9 cellular contexts compared by ENCODE assay signal in the genomic region with DNA sequence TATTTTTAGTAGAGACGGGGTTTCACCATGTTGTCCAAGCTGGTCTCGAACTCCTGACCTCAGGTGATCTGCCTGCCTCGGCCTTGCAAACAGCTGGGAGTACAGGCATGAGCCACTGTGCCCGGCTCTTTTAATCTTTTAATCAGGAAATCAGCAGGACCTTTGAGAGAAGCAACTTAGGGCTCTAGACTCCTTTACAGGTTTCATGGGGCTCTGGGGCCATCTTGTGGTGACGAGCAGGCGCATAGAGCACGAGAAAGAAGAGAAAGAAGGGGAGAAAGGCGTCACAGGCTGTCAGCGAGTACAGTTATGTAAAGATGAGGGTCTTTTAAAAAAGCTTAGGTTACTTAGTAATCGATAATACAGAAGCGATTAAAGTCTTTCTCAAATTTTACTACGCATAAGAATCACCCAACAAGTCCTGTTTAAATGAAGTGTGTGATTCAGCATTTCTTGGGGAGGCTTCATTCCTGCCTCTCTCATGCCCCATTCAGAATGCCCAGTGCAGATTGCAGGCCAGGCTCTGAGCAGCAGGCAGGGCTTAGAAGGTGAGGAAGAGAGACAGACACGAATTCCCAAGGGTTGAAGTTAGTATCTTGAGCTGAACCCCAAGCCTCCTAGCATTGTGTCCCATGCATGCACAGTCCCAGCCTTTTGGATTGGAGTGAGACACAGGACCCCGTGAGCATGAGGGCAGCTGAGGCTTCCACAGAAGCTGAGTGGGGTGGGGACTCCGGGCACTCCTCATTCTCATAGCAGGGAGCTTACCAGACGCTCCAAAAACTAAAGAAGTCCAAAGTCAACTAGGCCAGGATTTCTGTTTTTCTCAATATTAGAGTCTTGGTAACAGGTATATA. TPM values are rescaled to one million over a fixed set of nuclear protein-coding genes. Genes with fewer than 3 reads are reported as not detected.
DNase-seq lines count a peak whose midpoint lies in the region; ATAC-seq and TF ChIP-seq lines count a peak whose summit lies in the region.
"Had no signal": no experiment of that assay in that cellular context is flagged by ENCODE, and none has a peak within 500 bp of the region (broad histone marks: within the 10 kb centered on the region; RNA-seq: fewer than 3 reads in every experiment).

No MANE protein-coding gene starts in this region.

- TF ChIP-seq EP300 in esophagus muscularis mucosa (IDR thresholded peaks at IDR 0.05) = no peak

- intact Hi-C loops in esophagus muscularis mucosa (cut with DNase I) = loop anchor here (5.0 kb wide), 2 partner anchors 116 to 206 kb away; no protein-coding TSS in a partner anchor

- peaks cover 0 to 4% (median 1%) of the 10 kb centered on the region in 4 donors for H3K4me1 Mint-ChIP-seq in CD4-positive, CD25-positive, alpha-beta regulatory T cell
- peaks cover 6 to 17% (median 8%) of the 10 kb centered on the region in 3 donors for H3K4me1 Mint-ChIP-seq in naive B cell
- peaks cover 13% of the 10 kb centered on the region for H3K4me1 Mint-ChIP-seq in type B pancreatic cell (ENCODE audit: unreplicated experiment)

- TF ChIP-seq CTCF in esophagus muscularis mucosa (IDR thresholded peaks at IDR 0.05) = peak; percentile 71 to 92 (median 76)
- peak; percentile 88 for TF ChIP-seq CTCF in type B pancreatic cell (conservative IDR thresholded peaks at IDR 0.05)

- H3K27me3 Mint-ChIP-seq in CD4-positive, CD25-positive, alpha-beta regulatory T cell = peaks cover 30% of the 10 kb centered on the region
- peaks cover 5 to 37% (median 28%) of the 10 kb centered on the region in 3 donors for H3K27me3 Mint-ChIP-seq in naive B cell
- H3K27me3 Mint-ChIP-seq in type B pancreatic cell = peaks cover 10% of the 10 kb centered on the region

- H3K27me3 ChIP-seq in CD4-positive, CD25-positive, alpha-beta regulatory T cell (ENCODE audit: control insufficient read depth, insufficient read depth, low read length) = no peaks in the 10 kb centered on the region
- no peaks in the 10 kb centered on the region for H3K27me3 ChIP-seq in esophagus muscularis mucosa

- DNase-seq in CD4-positive, CD25-positive, alpha-beta regulatory T cell = peak; percentile 9 to 62 (median 15)
- DNase-seq in NCI-H774 (lab: John Stamatoyannopoulos, UW) = peak; percentile 80
- peak; percentile 37 for DNase-seq in activated CD8-positive, alpha-beta memory T cell treated with anti-CD3 and anti-CD28 coated beads, Interleukin-2, amount 50 U/mL, for 4 hours
- DNase-seq in esophagus muscularis mucosa (ENCODE audit: extremely low spot score) = no peak
- DNase-seq in naive B cell = peak; percentile 51
- no peak for DNase-seq in type B pancreatic cell (ENCODE audit: extremely low spot score, unreplicated experiment)

- no peak overlapping the region for H3K27ac ChIP-seq in CD4-positive, CD25-positive, alpha-beta regulatory T cell (ENCODE audit: insufficient read depth, low read length, poor library complexity, severe bottlenecking)
- peak overlapping the region; percentile 35 to 71 (median 66) for H3K27ac ChIP-seq in esophagus muscularis mucosa (replicated peaks in 1 of 4)

- no peak for ATAC-seq in CD4-positive, CD25-positive, alpha-beta regulatory T cell (ENCODE audit: low read depth in 2 of 2)
- ATAC-seq in GM19043 (IDR thresholded peaks at IDR 0.05; ENCODE audit: low read depth, unreplicated experiment) (peak; percentile 84), HG03442 (IDR thresholded peaks at IDR 0.05; ENCODE audit: unreplicated experiment) (peak; percentile 78), naive B cell (ENCODE audit: low read depth in 2 of 2) (peak; percentile 82 to 87)

- H3K36me3 Mint-ChIP-seq in CD4-positive, CD25-positive, alpha-beta regulatory T cell = no peaks in the 10 kb centered on the region
- H3K36me3 Mint-ChIP-seq in naive B cell (no peaks in the 10 kb centered on the region), type B pancreatic cell (no peaks in the 10 kb centered on the region)

- peaks cover 0 to 4% (median 1%) of the 10 kb centered on the region in 7 donors for H3K9me3 Mint-ChIP-seq in CD4-positive, CD25-positive, alpha-beta regulatory T cell
- H3K9me3 Mint-ChIP-seq in naive B cell (peaks cover 0 to 6% (median 3%) of the 10 kb centered on the region in 7 donors), type B pancreatic cell (no peaks in the 10 kb centered on the region)
- H3K9me3 Mint-ChIP-seq: stimulated activated naive CD8-positive, alpha-beta T cell treated with anti-CD3 and anti-CD28 coated beads, Interleukin-15, Interleukin-2, amounts not matched to agents 100 ng/mL and 50 ng/mL, for 24 hours had no signal

- H3K4me1 ChIP-seq in CD4-positive, CD25-positive, alpha-beta regulatory T cell (ENCODE audit: control insufficient read depth, insufficient read depth, low read length, poor library complexity, severe bottlenecking) = no peaks in the 10 kb centered on the region
- peaks cover 26 to 48% (median 46%) of the 10 kb centered on the region in 4 donors for H3K4me1 ChIP-seq in esophagus muscularis mucosa

- no peak overlapping the region for H3K4me3 ChIP-seq in CD4-positive, CD25-positive, alpha-beta regulatory T cell (ENCODE audit: low read depth, low read length)
- H3K4me3 ChIP-seq in esophagus muscularis mucosa = no peak overlapping the region

- WGBS in esophagus muscularis mucosa = 19% methylated on average over 16 of the region's 16 CpGs

- peaks cover 0 to 3% of the 10 kb centered on the region in 2 experiments for H3K9me3 ChIP-seq in CD4-positive, CD25-positive, alpha-beta regulatory T cell (ENCODE audit: control insufficient read depth in 2 of 2, low read length in 2 of 2)
- H3K9me3 ChIP-seq in esophagus muscularis mucosa = no peaks in the 10 kb centered on the region

- H3K27ac Mint-ChIP-seq in CD4-positive, CD25-positive, alpha-beta regulatory T cell = no peak overlapping the region
- H3K27ac Mint-ChIP-seq in naive B cell (peak overlapping the region in 2 of 6 donors; percentile 42 to 81), type B pancreatic cell (peak overlapping the region; percentile 3)
- H3K27ac Mint-ChIP-seq: stimulated activated naive CD8-positive, alpha-beta T cell treated with anti-CD3 and anti-CD28 coated beads, Interleukin-15, Interleukin-2, amounts not matched to agents 100 ng/mL and 50 ng/mL, for 24 hours had no signal

- no peak overlapping the region for H3K4me3 Mint-ChIP-seq in CD4-positive, CD25-positive, alpha-beta regulatory T cell
- no peak overlapping the region for H3K4me3 Mint-ChIP-seq in naive B cell
- H3K4me3 Mint-ChIP-seq in type B pancreatic cell = no peak overlapping the region
- H3K4me3 Mint-ChIP-seq: stimulated activated naive CD8-positive, alpha-beta T cell treated with anti-CD3 and anti-CD28 coated beads, Interleukin-15, Interleukin-2, amounts not matched to agents 100 ng/mL and 50 ng/mL, for 24 hours had no signal

- no peaks in the 10 kb centered on the region for H3K36me3 ChIP-seq in CD4-positive, CD25-positive, alpha-beta regulatory T cell (ENCODE audit: control insufficient read depth, insufficient read depth, low read length)
- H3K36me3 ChIP-seq in esophagus muscularis mucosa = no peaks in the 10 kb centered on the region

- TF ChIP-seq POLR2A in esophagus muscularis mucosa (IDR thresholded peaks at IDR 0.05; ENCODE audit: low read depth) = no peak

RNA-seq across cellular contexts. Expression of gene PFKP, which starts 23.6 kb away (rescaled TPM):
- 103 TPM for total RNA-seq in CD4-positive, CD25-positive, alpha-beta regulatory T cell
- polyA plus RNA-seq in CD4-positive, CD25-positive, alpha-beta regulatory T cell = 10 to 100 TPM; 43.1 to 56.8 (median 50.5) TPM
- total RNA-seq in esophagus muscularis mucosa (100 to 1,000 TPM in 3 of 4 donors, 10 to 100 TPM in 1; 90.8 to 255 (median 112) TPM), type B pancreatic cell (ENCODE audit: low replicate concordance) (48.8 and 52.0 TPM in 2 replicates)
- polyA plus RNA-seq in naive B cell (ENCODE audit: low read depth in 6 of 6) = 10 to 100 TPM; 26.3 to 51.2 (median 39.7) TPM

Comparison
In these comparisons a context has a peak if more than half of its experiments do, and no peak if none do; other contexts are left out.
1. ATAC-seq: peak in GM19043 (single experiment), HG03442 (single experiment) and naive B cell (2 of 2); none in CD4-positive, CD25-positive, alpha-beta regulatory T cell (0 of 2).
2. DNase-seq: peak in CD4-positive, CD25-positive, alpha-beta regulatory T cell (3 of 3), NCI-H774 (single experiment), activated CD8-positive, alpha-beta memory T cell treated with anti-CD3 and anti-CD28 coated beads, Interleukin-2, amount 50 U/mL, for 4 hours (single experiment) and naive B cell (single experiment); none in esophagus muscularis mucosa (single experiment) and type B pancreatic cell (single experiment).